Comparison of ENCODE assay signal across 18 cellular contexts in the genomic region with DNA sequence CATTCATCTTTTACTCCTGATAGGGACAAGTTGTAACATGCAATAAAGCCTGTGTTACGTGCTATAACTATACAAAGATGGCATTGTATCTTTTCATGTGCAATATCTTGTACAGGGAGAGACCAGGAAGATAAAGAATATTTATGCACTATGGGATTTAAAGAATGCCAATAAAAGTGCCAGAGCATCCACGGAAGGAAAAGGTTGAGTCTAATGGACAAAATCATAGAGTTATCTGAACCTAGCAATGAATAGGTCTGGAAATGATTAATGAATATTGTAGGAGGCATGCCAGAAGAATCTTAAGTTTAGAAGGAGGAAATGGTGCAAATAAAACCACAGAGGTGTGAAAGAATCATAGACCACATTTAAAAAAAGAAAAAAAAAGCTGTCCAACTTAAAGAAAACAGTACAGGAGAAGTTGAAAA.
A peak's percentile ranks its signal among the peaks of the same experiment; 100 is the strongest.
DNase-seq lines count a peak whose midpoint lies in the region; ATAC-seq, FAIRE-seq and TF ChIP-seq lines count a peak whose summit lies in the region.
"Had no signal": no experiment of that assay in that cellular context is flagged by ENCODE, and none has a peak within 500 bp of the region (broad histone marks: within the 10 kb centered on the region; RNA-seq: fewer than 3 reads in every experiment).

No MANE protein-coding gene starts in this region.

- POLR2A ChIA-PET in OCI-LY7 (lab: Charles Lee), result interaction anchor here (1.0 kb wide), 1 partner anchor 12 kb away, joined by 3 read pairs; no protein-coding TSS in a partner anchor

- no TSS peak for BruUV-seq in OCI-LY7 (replicated peaks; lab: Mats Ljungman, UMichigan)

- H3K36me3 ChIP-seq in OCI-LY7 (ENCODE audit: insufficient read depth, low read length), result no peaks in the 10 kb centered on the region
- H3K36me3 ChIP-seq: adrenal gland, left ventricle myocardium inferior, ovary, SJCRH30 had no signal

- peak; percentile 97 for FAIRE-seq in RCC 7860 (lab: Jason Lieb, UNC)

- no peaks in the 10 kb centered on the region for H3K36me3 Mint-ChIP-seq in activated T-cell treated with anti-CD3 and anti-CD28 coated beads, Interleukin-2, amount 50 U/mL, for 4 hours (ENCODE audit: insufficient read depth)
- H3K36me3 Mint-ChIP-seq in progenitor cell of endocrine pancreas (ENCODE audit: insufficient read depth), result no peaks in the 10 kb centered on the region

- H3K9me3 Mint-ChIP-seq in activated T-cell treated with anti-CD3 and anti-CD28 coated beads, Interleukin-2, amount 50 U/mL, for 4 hours, result no peaks in the 10 kb centered on the region
- peaks cover 3% of the 10 kb centered on the region for H3K9me3 Mint-ChIP-seq in progenitor cell of endocrine pancreas (ENCODE audit: low read depth)

- H3K4me3 Mint-ChIP-seq in activated T-cell treated with anti-CD3 and anti-CD28 coated beads, Interleukin-2, amount 50 U/mL, for 4 hours, result peak overlapping the region; percentile 11
- no peak overlapping the region for H3K4me3 Mint-ChIP-seq in progenitor cell of endocrine pancreas (ENCODE audit: low read depth)

- CTCF ChIA-PET in OCI-LY7 (lab: Charles Lee; ENCODE audit: unreplicated experiment), result no interaction called here

- no peak overlapping the region for H3K27ac ChIP-seq in OCI-LY7 (ENCODE audit: low read depth, low read length, poor library complexity, severe bottlenecking)
- H3K27ac ChIP-seq: adrenal gland, left ventricle myocardium inferior, ovary, SJCRH30 had no signal

- no peaks in the 10 kb centered on the region for H3K4me1 ChIP-seq in OCI-LY7 (ENCODE audit: insufficient read depth, low read length, poor library complexity, severe bottlenecking)
- H3K4me1 ChIP-seq: adrenal gland, left ventricle myocardium inferior, SJCRH30 had no signal

- no peaks in the 10 kb centered on the region for H3K9me3 ChIP-seq in OCI-LY7 (ENCODE audit: low read length)
- H3K9me3 ChIP-seq: adrenal gland, Caco-2, ovary, SJCRH30 had no signal

- no peaks in the 10 kb centered on the region for H3K27me3 Mint-ChIP-seq in activated T-cell treated with anti-CD3 and anti-CD28 coated beads, Interleukin-2, amount 50 U/mL, for 4 hours (ENCODE audit: low read depth)
- no peaks in the 10 kb centered on the region for H3K27me3 Mint-ChIP-seq in progenitor cell of endocrine pancreas

- intact Hi-C loops in OCI-LY7 (cut with micrococcal nuclease; ENCODE audit: unreplicated experiment), result no loop called here

- H3K27ac Mint-ChIP-seq in progenitor cell of endocrine pancreas, result peak overlapping the region; percentile 19

- no peak overlapping the region for H3K4me2 ChIP-seq in OCI-LY7 (ENCODE audit: low read length)

- H4K20me1 ChIP-seq in OCI-LY7 (ENCODE audit: insufficient read depth, low read length), result no peaks in the 10 kb centered on the region

- DNase-seq in activated T-cell treated with anti-CD3 and anti-CD28 coated beads, Interleukin-2, amount 50 U/mL, for 4 hours, result no peak
- no peak for DNase-seq in activated T-cell treated with anti-CD3 and anti-CD28 coated beads, Interleukin-2, amount 50 U/mL, for 1 hour
- DNase-seq in RCC 7860 (ENCODE audit: low spot score), result peak; percentile 70
- DNase-seq in epithelial cell of proximal tubule (ENCODE audit: low read depth), result peak; percentile 9
- no peak for DNase-seq in progenitor cell of endocrine pancreas (ENCODE audit: low spot score, unreplicated experiment)
- DNase-seq in NCI-H2171 treated with DMSO at 0.1 percent for 48 hours (lab: John Stamatoyannopoulos, UW), result no peak
- DNase-seq in erythroblast (lab: John Stamatoyannopoulos, UW), result no peak
- no peak for DNase-seq in OCI-LY7 (ENCODE audit: low spot score)
- DNase-seq: adrenal gland; Caco-2; effector CD8-positive, alpha-beta T cell; GDM1; left ventricle myocardium inferior; NCI-H187 treated with DMSO at 0.1 percent for 48 hours; NCI-H446 treated with DMSO at 0.1 percent for 48 hours; ovary; SJCRH30; stimulated activated CD4-positive, alpha-beta T cell treated with anti-CD3 and anti-CD28 coated beads, Interleukin-2, amount 100 ng/mL, for 48 hours had no signal

- no peak for TF ChIP-seq POLR2A in erythroblast (IDR thresholded peaks at IDR 0.05; ENCODE audit: low read length)

- no peaks in the 10 kb centered on the region for H3K9me2 ChIP-seq in OCI-LY7 (ENCODE audit: insufficient read depth, low read length)

- TF ChIP-seq CTCF in epithelial cell of proximal tubule (conservative IDR thresholded peaks at IDR 0.05; ENCODE audit: low read depth, low read length) (no peak), progenitor cell of endocrine pancreas (IDR thresholded peaks at IDR 0.05; ENCODE audit: unreplicated experiment) (no peak), OCI-LY7 (conservative IDR thresholded peaks at IDR 0.05; ENCODE audit: low read length) (no peak)

- no peaks in the 10 kb centered on the region for H3K79me2 ChIP-seq in OCI-LY7 (ENCODE audit: insufficient read depth, low read depth, low read length)

- H2AFZ ChIP-seq in OCI-LY7 (ENCODE audit: low read length), result no peak overlapping the region

- no peak for ATAC-seq in activated T-cell treated with anti-CD3 and anti-CD28 coated beads, Interleukin-2, amount 50 U/mL, for 4 hours

- no peak overlapping the region for H3K4me3 ChIP-seq in epithelial cell of proximal tubule (ENCODE audit: low read depth, low read length)
- no peak overlapping the region for H3K4me3 ChIP-seq in OCI-LY7 (ENCODE audit: low read depth, low read length, poor library complexity, severe bottlenecking)
- H3K4me3 ChIP-seq: adrenal gland, left ventricle myocardium inferior, ovary, SJCRH30 had no signal

- peaks cover 18% of the 10 kb centered on the region for H3K4me1 Mint-ChIP-seq in activated T-cell treated with anti-CD3 and anti-CD28 coated beads, Interleukin-2, amount 50 U/mL, for 4 hours (ENCODE audit: low read depth)
- no peaks in the 10 kb centered on the region for H3K4me1 Mint-ChIP-seq in progenitor cell of endocrine pancreas (ENCODE audit: low read depth)

Comparison
In these comparisons a context has a peak if more than half of its experiments do, and no peak if none do; other contexts are left out.
1. DNase-seq: peak in RCC 7860 (single experiment) and epithelial cell of proximal tubule (single experiment); none in activated T-cell treated with anti-CD3 and anti-CD28 coated beads, Interleukin-2, amount 50 U/mL, for 4 hours (single experiment), activated T-cell treated with anti-CD3 and anti-CD28 coated beads, Interleukin-2, amount 50 U/mL, for 1 hour (single experiment), progenitor cell of endocrine pancreas (single experiment), NCI-H2171 treated with DMSO at 0.1 percent for 48 hours (single experiment), erythroblast (0 of 2) and OCI-LY7 (single experiment).